In the genomic region with DNA sequence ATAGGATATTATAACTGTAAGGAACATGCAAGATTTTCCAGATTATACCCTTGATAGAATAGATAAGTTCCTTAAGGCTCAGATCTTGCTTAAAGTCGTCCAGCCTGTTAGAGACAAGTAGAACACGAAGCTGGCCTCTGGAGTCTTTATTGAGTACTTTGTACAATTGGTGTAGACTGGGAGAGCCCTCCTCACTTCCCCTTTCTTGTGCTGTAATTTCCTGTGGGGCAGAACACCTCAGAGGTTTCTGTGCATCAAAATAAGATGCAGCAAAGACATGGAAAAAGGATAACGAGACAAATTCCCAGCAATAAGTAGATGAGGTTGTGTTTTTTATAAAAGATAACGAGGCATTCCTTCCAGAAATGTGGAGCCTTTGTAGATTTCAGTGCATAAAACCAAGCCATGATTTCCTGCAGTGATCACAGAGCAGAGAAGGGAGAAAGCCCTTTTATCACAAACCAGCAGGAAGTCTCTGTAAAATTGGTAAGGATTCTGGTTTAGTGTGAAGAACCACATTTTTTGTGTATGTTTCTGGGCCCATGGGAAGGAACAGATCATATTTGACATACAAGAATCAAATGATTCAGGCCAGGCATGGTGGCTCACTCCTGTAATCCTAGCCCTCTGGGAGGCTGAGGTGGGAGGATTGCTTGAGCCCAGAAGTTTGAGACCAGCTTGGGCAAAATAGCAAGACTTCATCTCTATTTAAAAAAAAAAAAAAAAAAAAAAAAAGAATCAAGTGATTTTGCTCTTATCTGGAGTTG, we compare ENCODE assay signal across 14 cellular contexts. TPM values are rescaled to one million over a fixed set of nuclear protein-coding genes. Genes with fewer than 3 reads are reported as not detected.
A peak's percentile ranks its signal among the peaks of the same experiment; 100 is the strongest.
DNase-seq lines count a peak whose midpoint lies in the region; ATAC-seq and TF ChIP-seq lines count a peak whose summit lies in the region.
"Had no signal": no experiment of that assay in that cellular context is flagged by ENCODE, and none has a peak within 500 bp of the region (broad histone marks: within the 10 kb centered on the region; RNA-seq: fewer than 3 reads in every experiment).

No MANE protein-coding gene starts in this region.

- no peak for ATAC-seq in activated CD8-positive, alpha-beta T cell treated with anti-CD3 and anti-CD28 coated beads for 36 hours
- ATAC-seq: HepG2 had no signal

- H3K27me3 Mint-ChIP-seq in activated CD4-positive, alpha-beta T cell treated with anti-CD3 and anti-CD28 coated beads, Interleukin-2, amount 10 ng/mL, durations not matched to agents 7 days and 5 days, result peaks cover 6% of the 10 kb centered on the region
- H3K27me3 Mint-ChIP-seq in activated CD8-positive, alpha-beta T cell treated with anti-CD3 and anti-CD28 coated beads for 36 hours, result no peaks in the 10 kb centered on the region

- WGBS in transverse colon (ENCODE audit: low coverage in 1 of 2), 2 donors, result 47 to 79% methylated on average over 4 of the region's 4 CpGs
- WGBS in thyroid gland, 2 donors, result 65 to 71% methylated on average over 4 of the region's 4 CpGs

- no peak overlapping the region for H3K4me3 ChIP-seq in Jurkat, Clone E6-1 (ENCODE audit: low read length)
- no peak overlapping the region for H3K4me3 ChIP-seq in transverse colon
- H3K4me3 ChIP-seq in thyroid gland (replicated peaks in 1 of 3), result no peak overlapping the region

- H3K9me3 ChIP-seq in transverse colon, result no peaks in the 10 kb centered on the region
- H3K9me3 ChIP-seq in thyroid gland, result no peaks in the 10 kb centered on the region

- intact Hi-C loops in activated CD8-positive, alpha-beta T cell treated with anti-CD3 and anti-CD28 coated beads for 36 hours (cut with micrococcal nuclease), result no loop called here
- intact Hi-C loops in transverse colon (cut with DNase I; ENCODE audit: low total_unique reads), result no loop called here
- intact Hi-C loops in thyroid gland (cut with DNase I), result no loop called here

- CTCF ChIA-PET in activated CD4-positive, alpha-beta T cell treated with anti-CD3 and anti-CD28 coated beads, Interleukin-2, amount 10 ng/mL, durations not matched to agents 7 days and 5 days (lab: Charles Lee), result interaction anchor here (1.0 to 1.3 kb wide), 2 partner anchors 30 to 303 kb away, joined by 3 to 4 read pairs; no protein-coding TSS in a partner anchor
- CTCF ChIA-PET in activated CD8-positive, alpha-beta T cell treated with anti-CD3 and anti-CD28 coated beads for 36 hours (lab: Charles Lee), result interaction anchor here (1.1 to 2.0 kb wide), 3 partner anchors 120 to 303 kb away, joined by 4 to 5 read pairs (median 4); no protein-coding TSS in a partner anchor

- peaks cover 18% of the 10 kb centered on the region for H3K4me1 Mint-ChIP-seq in activated CD4-positive, alpha-beta T cell treated with anti-CD3 and anti-CD28 coated beads, Interleukin-2, amount 10 ng/mL, durations not matched to agents 7 days and 5 days
- peaks cover 16% of the 10 kb centered on the region for H3K4me1 Mint-ChIP-seq in activated CD8-positive, alpha-beta T cell treated with anti-CD3 and anti-CD28 coated beads for 36 hours (ENCODE audit: low read depth)

- DNase-seq in activated CD4-positive, alpha-beta T cell treated with anti-CD3 and anti-CD28 coated beads, Interleukin-2, amount 10 ng/mL, durations not matched to agents 7 days and 5 days, result no peak
- DNase-seq in activated CD4-positive, alpha-beta T cell treated with anti-CD3 and anti-CD28 coated beads, Interleukin-2, amount 50 U/mL, for 48 hours, result no peak
- peak; percentile 19 for DNase-seq in Jurkat, Clone E6-1 (ENCODE audit: low read depth, low spot score)
- DNase-seq in activated CD8-positive, alpha-beta T cell treated with anti-CD3 and anti-CD28 coated beads for 36 hours, result no peak
- DNase-seq in transverse colon, result no peak
- DNase-seq in thyroid gland, result no peak
- DNase-seq in NCI-H187 treated with DMSO at 0.1 percent for 48 hours (lab: John Stamatoyannopoulos, UW), result no peak
- DNase-seq in NCI-H82 (lab: John Stamatoyannopoulos, UW), result no peak
- DNase-seq: activated T-cell treated with anti-CD3 and anti-CD28 coated beads, Interleukin-2, amount 50 U/mL, for 48 hours; caudate nucleus; NCI-H345 had no signal

- POLR2A ChIA-PET in activated CD4-positive, alpha-beta T cell treated with anti-CD3 and anti-CD28 coated beads, Interleukin-2, amount 10 ng/mL, durations not matched to agents 7 days and 5 days (lab: Charles Lee), result no interaction called here
- POLR2A ChIA-PET in activated CD8-positive, alpha-beta T cell treated with anti-CD3 and anti-CD28 coated beads for 36 hours (lab: Charles Lee), result no interaction called here

- TF ChIP-seq CTCF in activated CD8-positive, alpha-beta T cell treated with anti-CD3 and anti-CD28 coated beads for 36 hours (IDR thresholded peaks at IDR 0.05), result no peak
- TF ChIP-seq CTCF in transverse colon (IDR thresholded peaks at IDR 0.05), result no peak
- TF ChIP-seq CTCF in thyroid gland (IDR thresholded peaks at IDR 0.05), result no peak

- H3K36me3 ChIP-seq in transverse colon (peaks cover 0 to 6% (median 0%) of the 10 kb centered on the region in 4 donors), thyroid gland (peaks cover 31 to 33% of the 10 kb centered on the region in 2 donors)

- no peaks in the 10 kb centered on the region for H3K9me3 Mint-ChIP-seq in activated CD4-positive, alpha-beta T cell treated with anti-CD3 and anti-CD28 coated beads, Interleukin-2, amount 10 ng/mL, durations not matched to agents 7 days and 5 days
- no peaks in the 10 kb centered on the region for H3K9me3 Mint-ChIP-seq in activated CD8-positive, alpha-beta T cell treated with anti-CD3 and anti-CD28 coated beads for 36 hours
- H3K9me3 Mint-ChIP-seq: T-helper 1 cell treated with Interleukin-12 subunit alpha and Interleukin-12 subunit beta and Interleukin-4 antibody, amounts not matched to agents 30 μg/mL and 1 μg/mL, for 36 hours had no signal

- peaks cover 0 to 29% (median 12%) of the 10 kb centered on the region in 4 donors for H3K4me1 ChIP-seq in transverse colon
- peaks cover 0 to 18% of the 10 kb centered on the region in 2 donors for H3K4me1 ChIP-seq in thyroid gland

- H3K27ac Mint-ChIP-seq in activated CD4-positive, alpha-beta T cell treated with anti-CD3 and anti-CD28 coated beads, Interleukin-2, amount 10 ng/mL, durations not matched to agents 7 days and 5 days, result peak overlapping the region; percentile 55
- H3K27ac Mint-ChIP-seq in activated CD8-positive, alpha-beta T cell treated with anti-CD3 and anti-CD28 coated beads for 36 hours, result peak overlapping the region; percentile 6
- H3K27ac Mint-ChIP-seq: progenitor cell of endocrine pancreas; T-helper 1 cell treated with Interleukin-12 subunit alpha and Interleukin-12 subunit beta and Interleukin-4 antibody, amounts not matched to agents 30 μg/mL and 1 μg/mL, for 36 hours had no signal

- TF ChIP-seq EP300 in transverse colon (IDR thresholded peaks at IDR 0.05; ENCODE audit: low read depth), result no peak

- H3K27ac ChIP-seq in transverse colon (peak overlapping the region in 3 of 4 donors; percentile 39 to 50 (median 48)), thyroid gland (peak overlapping the region in 1 of 3 donors; percentile 28)

- in situ Hi-C loops in transverse colon (cut with MboI; ENCODE audit: low pct_ligation_motif_present in 1 of 4, low pct_unique_long_range_greater_than_20kb in 1 of 4, low sequenced_read_pairs in 3 of 4), result no loop called here

- no peak overlapping the region for H3K4me3 Mint-ChIP-seq in activated CD4-positive, alpha-beta T cell treated with anti-CD3 and anti-CD28 coated beads, Interleukin-2, amount 10 ng/mL, durations not matched to agents 7 days and 5 days
- H3K4me3 Mint-ChIP-seq in activated CD8-positive, alpha-beta T cell treated with anti-CD3 and anti-CD28 coated beads for 36 hours, result no peak overlapping the region
- H3K4me3 Mint-ChIP-seq: T-helper 1 cell treated with Interleukin-12 subunit alpha and Interleukin-12 subunit beta and Interleukin-4 antibody, amounts not matched to agents 30 μg/mL and 1 μg/mL, for 36 hours had no signal

- no peaks in the 10 kb centered on the region for H3K27me3 ChIP-seq in transverse colon
- H3K27me3 ChIP-seq in thyroid gland, result no peaks in the 10 kb centered on the region

- H3K36me3 Mint-ChIP-seq in activated CD4-positive, alpha-beta T cell treated with anti-CD3 and anti-CD28 coated beads, Interleukin-2, amount 10 ng/mL, durations not matched to agents 7 days and 5 days (ENCODE audit: low read depth), result no peaks in the 10 kb centered on the region
- H3K36me3 Mint-ChIP-seq in activated CD8-positive, alpha-beta T cell treated with anti-CD3 and anti-CD28 coated beads for 36 hours (ENCODE audit: low read depth), result no peaks in the 10 kb centered on the region

- TF ChIP-seq POLR2A in transverse colon (IDR thresholded peaks at IDR 0.05), result no peak
- no peak for TF ChIP-seq POLR2A in thyroid gland (IDR thresholded peaks at IDR 0.05)

RNA-seq across cellular contexts. Expression of a gene that starts 18.0 kb away (rescaled TPM):
- under 1 TPM; 0.08 to 0.15 TPM for total RNA-seq in activated CD4-positive, alpha-beta T cell treated with anti-CD3 and anti-CD28 coated beads, Interleukin-2, amount 10 ng/mL, durations not matched to agents 7 days and 5 days
- not detected for polyA plus RNA-seq in Jurkat, Clone E6-1 (2012; ENCODE audit: insufficient read depth, insufficient read length)
- total RNA-seq in activated CD8-positive, alpha-beta T cell treated with anti-CD3 and anti-CD28 coated beads for 36 hours, result under 1 TPM in 1 of 2 experiments, not detected in 1; 0.11 TPM
- total RNA-seq in transverse colon, result 100 to 1,000 TPM in 3 of 4 donors, 1 to 10 TPM in 1; 7.0 to 166 (median 116) TPM
- total RNA-seq in thyroid gland, result 100 to 1,000 TPM; 107 to 207 (median 128) TPM

RNA-seq across cellular contexts. Expression of a gene that starts 42.6 kb away (rescaled TPM):
- total RNA-seq in activated CD4-positive, alpha-beta T cell treated with anti-CD3 and anti-CD28 coated beads, Interleukin-2, amount 10 ng/mL, durations not matched to agents 7 days and 5 days, result under 1 TPM; 0.22 to 0.67 TPM
- polyA plus RNA-seq in Jurkat, Clone E6-1 (2012; ENCODE audit: insufficient read depth, insufficient read length), result not detected
- total RNA-seq in activated CD8-positive, alpha-beta T cell treated with anti-CD3 and anti-CD28 coated beads for 36 hours, result not detected
- total RNA-seq in transverse colon (under 1 TPM in 1 of 4 donors, not detected in 3; 0.48 TPM), thyroid gland (not detected)
- total RNA-seq: HepG2, progenitor cell of endocrine pancreas had no signal
- polyA plus RNA-seq: HepG2 had no signal

Comparison
In these comparisons a context has a peak if more than half of its experiments do, and no peak if none do; other contexts are left out.
1. RNA of a gene that starts 18.0 kb away (total RNA-seq): 107 to 207 TPM in thyroid gland and 7.0 to 166 TPM in transverse colon; 0.08 to 0.15 TPM in activated CD4-positive, alpha-beta T cell treated with anti-CD3 and anti-CD28 coated beads, Interleukin-2, amount 10 ng/mL, durations not matched to agents 7 days and 5 days and 0.11 TPM in activated CD8-positive, alpha-beta T cell treated with anti-CD3 and anti-CD28 coated beads for 36 hours; every median in the first group is over 4 times any median in the second.